13 cellular contexts compared by ENCODE assay signal in genomic region chr3:62184559-62184958, GRCh38.
DNase-seq lines count a peak whose midpoint lies in the region; ATAC-seq and TF ChIP-seq lines count a peak whose summit lies in the region.
"Had no signal": no experiment of that assay in that cellular context is flagged by ENCODE, and none has a peak within 500 bp of the region (broad histone marks: within the 10 kb centered on the region; RNA-seq: fewer than 3 reads in every experiment).

No MANE protein-coding gene starts in this region.

- no peak overlapping the region for H3K18ac ChIP-seq in mesendoderm (ENCODE audit: low read length)

- peaks cover 2% of the 10 kb centered on the region for H3K4me1 ChIP-seq in mesendoderm (ENCODE audit: control insufficient read depth, low read depth, low read length)
- H3K4me1 ChIP-seq in effector memory CD4-positive, alpha-beta T cell (ENCODE audit: control insufficient read depth, insufficient read depth, low read length, poor library complexity, severe bottlenecking): no peaks in the 10 kb centered on the region

- no peak overlapping the region for H2AK5ac ChIP-seq in mesendoderm (ENCODE audit: low read length)

- H3K4me3 ChIP-seq in cardiac fibroblast (replicated peaks in 1 of 2; ENCODE audit: low read depth in 2 of 2, low read length in 2 of 2) (no peak overlapping the region), mesendoderm (ENCODE audit: low read length) (no peak overlapping the region)
- H3K4me3 ChIP-seq in effector memory CD4-positive, alpha-beta T cell (ENCODE audit: insufficient read depth, low read depth, low read length, poor library complexity, severe bottlenecking): no peak overlapping the region

- H3K27ac ChIP-seq in mesendoderm (ENCODE audit: low read depth, low read length): no peak overlapping the region
- H3K27ac ChIP-seq in effector memory CD4-positive, alpha-beta T cell (ENCODE audit: insufficient read depth, low read length, poor library complexity, severe bottlenecking): no peak overlapping the region
- H3K27ac ChIP-seq: epithelial cell of prostate had no signal

- no peak overlapping the region for H3K4me2 ChIP-seq in mesendoderm (ENCODE audit: low read length)

- WGBS in mesendoderm (ENCODE audit: extremely low coverage, insufficient coverage, low lambda C conversion rate): no CpG with 5 or more reads among the region's 7 CpGs

- H3K56ac ChIP-seq in mesendoderm (ENCODE audit: low read length): no peak overlapping the region

- no peaks in the 10 kb centered on the region for H3K36me3 ChIP-seq in mesendoderm (ENCODE audit: control insufficient read depth, insufficient read depth, low read length)
- no peaks in the 10 kb centered on the region for H3K36me3 ChIP-seq in effector memory CD4-positive, alpha-beta T cell (ENCODE audit: control insufficient read depth, insufficient read depth, low read length)

- H3K79me2 ChIP-seq in mesendoderm (ENCODE audit: control insufficient read depth, insufficient read depth, low read length): no peaks in the 10 kb centered on the region

- ATAC-seq in HG02642 (IDR thresholded peaks at IDR 0.05; ENCODE audit: poor library complexity, unreplicated experiment) (no peak), HG03045 (IDR thresholded peaks at IDR 0.05; ENCODE audit: unreplicated experiment) (no peak), GM21360 (IDR thresholded peaks at IDR 0.05; ENCODE audit: unreplicated experiment) (no peak)

- peak; percentile 25 for DNase-seq in EH (ENCODE audit: low read depth)
- peak; percentile 36 for DNase-seq in KBM-7
- peak; percentile 42 to 43 for DNase-seq in cardiac fibroblast (ENCODE audit: low read depth in 2 of 2)
- DNase-seq in mesendoderm: peak; percentile 59
- no peak for DNase-seq in effector memory CD4-positive, alpha-beta T cell
- DNase-seq: activated CD4-positive, alpha-beta T cell treated with anti-CD3 and anti-CD28 coated beads, Interleukin-2, amount 10 ng/mL, durations not matched to agents 7 days and 5 days; NCI-H187 treated with DMSO at 0.1 percent for 48 hours; substantia nigra; T-helper 1 cell had no signal

- H3K9me3 ChIP-seq in effector memory CD4-positive, alpha-beta T cell (ENCODE audit: control insufficient read depth, low read length): no peaks in the 10 kb centered on the region

- H3K27me3 ChIP-seq in mesendoderm (ENCODE audit: insufficient read depth, low read length, poor library complexity): no peaks in the 10 kb centered on the region
- no peaks in the 10 kb centered on the region for H3K27me3 ChIP-seq in effector memory CD4-positive, alpha-beta T cell (replicated peaks; ENCODE audit: control insufficient read depth, insufficient read depth, low read length, poor library complexity, severe bottlenecking)

- H4K8ac ChIP-seq in mesendoderm (ENCODE audit: low read depth, low read length): no peak overlapping the region

- H2BK15ac ChIP-seq in mesendoderm (replicated peaks; ENCODE audit: low read depth): no peak overlapping the region

- no peak overlapping the region for H2BK5ac ChIP-seq in mesendoderm (ENCODE audit: low read length)

- TF ChIP-seq CTCF in cardiac fibroblast (IDR thresholded peaks at IDR 0.05; ENCODE audit: low read depth, low read length): no peak

- no peak overlapping the region for H3K23ac ChIP-seq in mesendoderm (ENCODE audit: low read length)

- no peak overlapping the region for H4K5ac ChIP-seq in mesendoderm (ENCODE audit: low read length)

- in situ Hi-C loops in KBM-7 (cut with MboI; ENCODE audit: low pct_unique_long_range_greater_than_20kb, low sequenced_read_pairs): loop anchor here (25.0 kb wide), 1 partner anchor 322 kb away; no protein-coding TSS in a partner anchor

- H3K9ac ChIP-seq in mesendoderm (ENCODE audit: low read length): no peak overlapping the region

- peaks cover 4% of the 10 kb centered on the region for H3K79me1 ChIP-seq in mesendoderm (ENCODE audit: low read length)

- no peak overlapping the region for H2BK120ac ChIP-seq in mesendoderm (ENCODE audit: low read depth, low read length)

- H3K4ac ChIP-seq in mesendoderm (ENCODE audit: low read depth, low read length): no peak overlapping the region

Comparison
In these comparisons a context has a peak if more than half of its experiments do, and no peak if none do; other contexts are left out.
1. DNase-seq: peak in EH (single experiment), KBM-7 (single experiment), cardiac fibroblast (2 of 2) and mesendoderm (single experiment); none in effector memory CD4-positive, alpha-beta T cell (0 of 3).